11 cellular contexts compared by ENCODE assay signal in genomic region chr1:144002141-144002881, GRCh38. TPM values are rescaled to one million over a fixed set of nuclear protein-coding genes. Genes with fewer than 3 reads are reported as not detected.
DNase-seq lines count a peak whose midpoint lies in the region; ATAC-seq and TF ChIP-seq lines count a peak whose summit lies in the region.
"Not testable (repeated sequence)": the region's sequence is repeated elsewhere in the genome, so short reads cannot be mapped to it uniquely, and the experiment has no call there.
"Had no signal": no experiment of that assay in that cellular context is flagged by ENCODE, and none has a peak within 500 bp of the region (broad histone marks: within the 10 kb centered on the region; RNA-seq: fewer than 3 reads in every experiment).

No MANE protein-coding gene starts in this region.

- H3K27me3 Mint-ChIP-seq in naive thymus-derived CD4-positive, alpha-beta T cell = not testable (repeated sequence)

- peak overlapping the region in 1 of 10 donors; percentile 43 for H3K4me3 Mint-ChIP-seq in naive thymus-derived CD4-positive, alpha-beta T cell

- not testable (repeated sequence) for H3K9me3 Mint-ChIP-seq in naive thymus-derived CD4-positive, alpha-beta T cell

- not testable (repeated sequence) for TF ChIP-seq CTCF in RWPE2 (IDR thresholded peaks at IDR 0.05; ENCODE audit: poor library complexity, severe bottlenecking); body of pancreas (IDR thresholded peaks at IDR 0.05)

- H3K4me3 ChIP-seq in RWPE2 (ENCODE audit: severe bottlenecking); body of pancreas; right cardiac atrium (ENCODE audit: low read length); naive thymus-derived CD4-positive, alpha-beta T cell (ENCODE audit: low read length): not testable (repeated sequence)

- not testable (repeated sequence) for H3K27ac Mint-ChIP-seq in naive thymus-derived CD4-positive, alpha-beta T cell

- H3K27ac ChIP-seq in RWPE2 (ENCODE audit: poor library complexity, severe bottlenecking); body of pancreas; right cardiac atrium (ENCODE audit: low read length); naive thymus-derived CD4-positive, alpha-beta T cell (ENCODE audit: low read depth, low read length): not testable (repeated sequence)

- not testable (repeated sequence) for TF ChIP-seq POLR2A in body of pancreas (IDR thresholded peaks at IDR 0.05)

- DNase-seq in G401 (ENCODE audit: low spot score) (peak; percentile 30), body of pancreas (peak in 1 of 4 donors; percentile 6)
- DNase-seq in RWPE2 (ENCODE audit: low spot score); right cardiac atrium; naive thymus-derived CD4-positive, alpha-beta T cell: not testable (repeated sequence)

- H3K9me3 ChIP-seq in RWPE2 (ENCODE audit: severe bottlenecking); body of pancreas; right cardiac atrium (ENCODE audit: control insufficient read depth, low read length); naive thymus-derived CD4-positive, alpha-beta T cell (ENCODE audit: control insufficient read depth in 2 of 3, low read length in 3 of 3): not testable (repeated sequence)

- H3K4me1 Mint-ChIP-seq in naive thymus-derived CD4-positive, alpha-beta T cell = not testable (repeated sequence)

- not testable (repeated sequence) for H3K27me3 ChIP-seq in RWPE2 (ENCODE audit: insufficient read depth, poor library complexity, severe bottlenecking); body of pancreas; right cardiac atrium (ENCODE audit: control insufficient read depth, insufficient read depth); naive thymus-derived CD4-positive, alpha-beta T cell (ENCODE audit: control insufficient read depth in 2 of 2, insufficient read depth in 2 of 2, low read length in 2 of 2)

- CTCF ChIA-PET in naive thymus-derived CD4-positive, alpha-beta T cell (lab: Charles Lee) = not testable (repeated sequence)

- H3K36me3 ChIP-seq in RWPE2 (ENCODE audit: low read depth); body of pancreas (replicated peaks in 1 of 2; ENCODE audit: insufficient read depth in 1 of 2, low read depth in 2 of 2); naive thymus-derived CD4-positive, alpha-beta T cell (ENCODE audit: control insufficient read depth in 2 of 3, insufficient read depth in 3 of 3, low read length in 3 of 3): not testable (repeated sequence)

- not testable (repeated sequence) for H3K36me3 Mint-ChIP-seq in naive thymus-derived CD4-positive, alpha-beta T cell

- H3K4me1 ChIP-seq in RWPE2 (ENCODE audit: insufficient read depth, poor library complexity, severe bottlenecking); body of pancreas; right cardiac atrium (ENCODE audit: control insufficient read depth, insufficient read depth, low read length); naive thymus-derived CD4-positive, alpha-beta T cell (ENCODE audit: control insufficient read depth in 2 of 2, insufficient read depth in 2 of 2, low read length in 2 of 2): not testable (repeated sequence)

- POLR2A ChIA-PET in naive thymus-derived CD4-positive, alpha-beta T cell (lab: Charles Lee) = not testable (repeated sequence)

- in situ Hi-C loops in G401 (cut with HindIII; ENCODE audit: low sequenced_read_pairs) = not testable (repeated sequence)

- ATAC-seq in GM19328 (IDR thresholded peaks at IDR 0.05; ENCODE audit: unreplicated experiment) (peak; percentile 55), GM21786 (IDR thresholded peaks at IDR 0.05; ENCODE audit: unreplicated experiment) (peak; percentile 53), HG03135 (IDR thresholded peaks at IDR 0.05; ENCODE audit: unreplicated experiment) (peak; percentile 63), RWPE2 (ENCODE audit: low read depth) (peak; percentile 75), body of pancreas (peak; percentile 45), right cardiac atrium (peak; percentile 83)
- ATAC-seq in naive thymus-derived CD4-positive, alpha-beta T cell = peak; percentile 72

- 30% methylated on average over 5 of the region's 7 CpGs; no CpG with 5 or more reads in 1 of the 2 donors for WGBS in body of pancreas, 2 donors
- 38% methylated on average over 5 of the region's 7 CpGs for WGBS in right cardiac atrium

- intact Hi-C loops in body of pancreas (cut with DNase I); right cardiac atrium (cut with DNase I); naive thymus-derived CD4-positive, alpha-beta T cell (cut with micrococcal nuclease): not testable (repeated sequence)

RNA-seq across cellular contexts. Expression of gene FAM72C, which starts 30.5 kb away (rescaled TPM):
- total RNA-seq in G401 (2014; rRNA removed; shearing (Covaris generic)) = 3.5 and 4.1 TPM in 2 replicates
- total RNA-seq in body of pancreas = under 1 TPM in 1 of 2 donors, not detected in 1; 0.52 TPM
- not detected for total RNA-seq in right cardiac atrium
- polyA plus RNA-seq in right cardiac atrium = 0.14 TPM
- total RNA-seq in naive thymus-derived CD4-positive, alpha-beta T cell = 10 to 100 TPM in 1 of 5 experiments, not detected in 4; 11.2 TPM
- polyA plus RNA-seq in naive thymus-derived CD4-positive, alpha-beta T cell = not detected
- total RNA-seq: chondrocyte; naive thymus-derived CD8-positive, alpha-beta T cell had no signal
- polyA plus RNA-seq: CD4-positive, alpha-beta memory T cell; naive thymus-derived CD8-positive, alpha-beta T cell had no signal
